Comparison of ENCODE assay signal across 14 cellular contexts in genomic region chr1:39841429-39841828, GRCh38.
"Had no signal": no experiment of that assay in that cellular context is flagged by ENCODE, and none has a peak within 500 bp of the region (broad histone marks: within the 10 kb centered on the region; RNA-seq: fewer than 3 reads in every experiment).

No MANE protein-coding gene starts in this region.

- H3K4me3 Mint-ChIP-seq: activated naive CD8-positive, alpha-beta T cell; immature natural killer cell; stimulated activated effector memory CD8-positive, alpha-beta T cell treated with anti-CD3 and anti-CD28 coated beads, Interleukin-12 subunit alpha, Interleukin-12 subunit beta, amount 100 ng/mL, for 72 hours had no signal

- H2AFZ ChIP-seq: parathyroid adenoma had no signal

- H3K9me3 ChIP-seq: body of pancreas had no signal

- H3K9me3 Mint-ChIP-seq: immature natural killer cell; stimulated activated effector memory CD8-positive, alpha-beta T cell treated with anti-CD3 and anti-CD28 coated beads, Interleukin-12 subunit alpha, Interleukin-12 subunit beta, amount 100 ng/mL, for 72 hours had no signal

- H3K27ac ChIP-seq: body of pancreas, foreskin keratinocyte, parathyroid adenoma had no signal

- ATAC-seq: body of pancreas; foreskin keratinocyte; stimulated activated effector memory CD8-positive, alpha-beta T cell treated with anti-CD3 and anti-CD28 coated beads, Interleukin-12 subunit alpha, Interleukin-12 subunit beta, amount 100 ng/mL, for 72 hours had no signal

- H3K4me3 ChIP-seq: body of pancreas had no signal

- H3K9ac ChIP-seq: parathyroid adenoma had no signal

- H3K79me2 ChIP-seq: parathyroid adenoma had no signal

- DNase-seq: activated CD4-positive, alpha-beta T cell treated with anti-CD3 and anti-CD28 coated beads, Interleukin-2, amount 50 U/mL, for 4 hours; activated CD4-positive, CD25-positive, alpha-beta regulatory T cell treated with anti-CD3 and anti-CD28 coated beads, Interleukin-2, amount 50 U/mL, for 72 hours; activated effector memory CD4-positive, alpha-beta T cell treated with Interleukin-2 at 50 U/mL for 16 hours; amniotic stem cell; body of pancreas; cortex of kidney; effector memory CD4-positive, alpha-beta T cell; foreskin keratinocyte; immature natural killer cell; stimulated activated CD4-positive, alpha-beta T cell treated with anti-CD3 and anti-CD28 coated beads, Interleukin-12 subunit alpha, Interleukin-12 subunit beta, amount 100 ng/mL, for 4 hours; T-helper 9 cell had no signal

- H3K27ac Mint-ChIP-seq: activated naive CD8-positive, alpha-beta T cell; stimulated activated effector memory CD8-positive, alpha-beta T cell treated with anti-CD3 and anti-CD28 coated beads, Interleukin-12 subunit alpha, Interleukin-12 subunit beta, amount 100 ng/mL, for 72 hours had no signal

- H3K27me3 Mint-ChIP-seq: activated naive CD8-positive, alpha-beta T cell had no signal

- H3K27me3 ChIP-seq: body of pancreas, foreskin keratinocyte had no signal

- H3K4me1 ChIP-seq: parathyroid adenoma had no signal
